1 cellular context compared by ENCODE assay signal in the genomic region with DNA sequence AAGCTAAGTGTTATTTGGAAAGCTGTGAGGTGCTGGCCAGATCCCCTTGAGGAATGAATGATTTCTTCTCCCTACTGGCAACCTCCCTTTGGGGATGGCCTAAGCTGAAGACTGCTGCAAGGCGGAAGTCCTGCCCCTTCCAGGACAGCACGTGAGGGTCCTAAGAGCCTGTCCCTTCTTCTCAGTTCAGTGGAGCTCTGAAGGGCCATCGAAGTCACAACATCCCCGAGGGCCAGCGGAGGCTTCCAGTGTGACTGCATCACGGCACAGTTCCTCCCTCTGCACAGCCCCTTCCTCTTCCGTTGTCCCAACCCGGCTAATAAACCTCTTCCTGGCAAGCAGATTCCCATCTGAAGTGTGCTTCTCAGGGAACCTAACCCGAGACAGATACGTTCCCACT.
TF ChIP-seq lines count a peak whose summit lies in the region.

No MANE protein-coding gene starts in this region.

TF ChIP-seq in IMR-90, 13 proteins besides CTCF, POLR2A, EP300 and RAD21 (continued from another document):
- TF ChIP-seq, protein P1, sequence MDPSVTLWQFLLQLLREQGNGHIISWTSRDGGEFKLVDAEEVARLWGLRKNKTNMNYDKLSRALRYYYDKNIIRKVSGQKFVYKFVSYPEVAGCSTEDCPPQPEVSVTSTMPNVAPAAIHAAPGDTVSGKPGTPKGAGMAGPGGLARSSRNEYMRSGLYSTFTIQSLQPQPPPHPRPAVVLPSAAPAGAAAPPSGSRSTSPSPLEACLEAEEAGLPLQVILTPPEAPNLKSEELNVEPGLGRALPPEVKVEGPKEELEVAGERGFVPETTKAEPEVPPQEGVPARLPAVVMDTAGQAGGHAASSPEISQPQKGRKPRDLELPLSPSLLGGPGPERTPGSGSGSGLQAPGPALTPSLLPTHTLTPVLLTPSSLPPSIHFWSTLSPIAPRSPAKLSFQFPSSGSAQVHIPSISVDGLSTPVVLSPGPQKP (IDR thresholded peaks at IDR 0.05; ENCODE audit: borderline replicate concordance, low read depth, low read length) = no peak
TF ChIP-seq in IMR-90: peak in this region for 0.
